ENCODE assay signal across 12 cellular contexts in the genomic region with DNA sequence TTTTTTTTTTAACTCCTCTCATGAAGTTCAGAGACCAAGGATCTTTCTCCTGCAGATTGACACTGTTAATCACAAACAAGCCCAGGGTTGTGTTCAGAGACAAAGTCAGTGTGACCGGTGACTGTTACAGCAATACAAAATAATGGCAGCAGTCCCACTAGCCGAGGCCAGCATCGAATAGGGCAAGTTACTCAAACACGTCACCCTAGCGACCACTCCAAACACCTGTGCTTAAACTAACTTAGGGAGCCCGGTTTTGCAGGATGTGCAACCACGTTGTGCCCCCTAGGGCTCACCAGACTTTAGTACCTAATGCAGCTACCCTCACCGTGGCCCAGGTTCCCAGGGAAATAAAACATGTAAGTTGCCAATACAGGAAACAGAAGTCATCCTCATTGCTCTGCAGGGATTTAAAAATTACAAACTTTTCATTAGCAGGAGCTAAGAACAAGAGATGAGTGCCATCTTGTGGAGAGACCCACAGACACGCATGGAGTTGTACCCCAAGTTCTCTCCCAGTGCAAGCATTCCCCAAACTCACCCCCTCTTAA. TPM values are rescaled to one million over a fixed set of nuclear protein-coding genes. Genes with fewer than 3 reads are reported as not detected.
DNase-seq lines count a peak whose midpoint lies in the region; ATAC-seq and TF ChIP-seq lines count a peak whose summit lies in the region.
"Had no signal": no experiment of that assay in that cellular context is flagged by ENCODE, and none has a peak within 500 bp of the region (broad histone marks: within the 10 kb centered on the region; RNA-seq: fewer than 3 reads in every experiment).

No MANE protein-coding gene starts in this region.

- ATAC-seq in Right ventricle myocardium inferior, result peak; percentile 3
- ATAC-seq in left lobe of liver, result peak; percentile 82
- ATAC-seq in HG02588 (IDR thresholded peaks at IDR 0.05; ENCODE audit: unreplicated experiment), result no peak

- H3K4me3 ChIP-seq in vagina, result no peak overlapping the region

- POLR2A ChIA-PET in MCF 10A (lab: Yijun Ruan, JAX), result interaction anchor here (0.5 kb wide), 2 partner anchors 62 to 848 kb away, joined by 3 read pairs; no protein-coding TSS in a partner anchor
- POLR2A ChIA-PET in RWPE1 (lab: Yijun Ruan, JAX; ENCODE audit: low non-redundant PET), result no interaction called here

- CTCF ChIA-PET in MCF 10A (lab: Yijun Ruan, JAX) (interaction anchor here (0.6 to 3.7 kb wide), 12 partner anchors 10 to 155 kb away, joined by 3 to 21 read pairs (median 3); no protein-coding TSS in a partner anchor), RWPE1 (lab: Yijun Ruan, JAX) (interaction anchor here (0.6 to 1.7 kb wide), 7 partner anchors 8 to 447 kb away, joined by 3 to 11 read pairs (median 4); no protein-coding TSS in a partner anchor)

- no peaks in the 10 kb centered on the region for H3K27me3 ChIP-seq in vagina

- H3K9me3 ChIP-seq in vagina, result no peaks in the 10 kb centered on the region

- TF ChIP-seq CTCF in MCF 10A (IDR thresholded peaks at IDR 0.05; ENCODE audit: unreplicated experiment) (peak; percentile 20), vagina (IDR thresholded peaks at IDR 0.05) (peak in 1 of 3 experiments; percentile 40), RWPE1 (conservative IDR thresholded peaks at IDR 0.05; ENCODE audit: low read depth) (no peak; the same call in 1 of the 2 replicates)

- no peaks in the 10 kb centered on the region for H3K36me3 Mint-ChIP-seq in MCF 10A (ENCODE audit: insufficient read depth, unreplicated experiment)
- H3K36me3 Mint-ChIP-seq: CD4-positive, alpha-beta memory T cell; mesothelial cell of epicardium had no signal

- no TSS peak for BruUV-seq in MCF 10A (replicated peaks; lab: Mats Ljungman, UMichigan)

- DNase-seq in Right ventricle myocardium inferior (ENCODE audit: missing footprints), result no peak
- DNase-seq in cardiac septum (ENCODE audit: low spot score), result no peak
- no peak for DNase-seq in MCF 10A (ENCODE audit: unreplicated experiment)
- peak; percentile 84 for DNase-seq in left lobe of liver (ENCODE audit: low spot score)
- DNase-seq in vagina (ENCODE audit: extremely low spot score in 2 of 2), result no peak
- no peak for DNase-seq in NCI-H2171 (lab: John Stamatoyannopoulos, UW)
- no peak for DNase-seq in RWPE1 (ENCODE audit: low spot score)
- DNase-seq: activated gamma-delta T cell treated with Interleukin-2 at 50 U/mL for 16 hours had no signal

- H3K9me3 Mint-ChIP-seq in MCF 10A (ENCODE audit: unreplicated experiment), result no peaks in the 10 kb centered on the region
- H3K9me3 Mint-ChIP-seq: CD4-positive, alpha-beta memory T cell; mesothelial cell of epicardium; stimulated activated naive CD8-positive, alpha-beta T cell treated with anti-CD3 and anti-CD28 coated beads, Interleukin-15, Interleukin-2, amounts not matched to agents 100 ng/mL and 50 ng/mL, for 24 hours had no signal

- H3K27me3 Mint-ChIP-seq in MCF 10A (ENCODE audit: insufficient read depth, unreplicated experiment), result no peaks in the 10 kb centered on the region
- H3K27me3 Mint-ChIP-seq: CD4-positive, alpha-beta memory T cell; stimulated activated naive CD8-positive, alpha-beta T cell treated with anti-CD3 and anti-CD28 coated beads, Interleukin-15, Interleukin-2, amounts not matched to agents 100 ng/mL and 50 ng/mL, for 24 hours had no signal

- no peak overlapping the region for H3K4me3 Mint-ChIP-seq in MCF 10A (ENCODE audit: unreplicated experiment)
- H3K4me3 Mint-ChIP-seq: CD4-positive, alpha-beta memory T cell; mesothelial cell of epicardium; stimulated activated naive CD8-positive, alpha-beta T cell treated with anti-CD3 and anti-CD28 coated beads, Interleukin-15, Interleukin-2, amounts not matched to agents 100 ng/mL and 50 ng/mL, for 24 hours had no signal

- no peaks in the 10 kb centered on the region for H3K36me3 ChIP-seq in vagina

- H3K4me1 ChIP-seq in vagina, result peaks cover 34% of the 10 kb centered on the region

- H3K4me1 Mint-ChIP-seq in MCF 10A (ENCODE audit: insufficient read depth, unreplicated experiment), result peaks cover 10% of the 10 kb centered on the region

- intact Hi-C loops in Right ventricle myocardium inferior (cut with DNase I) (loop anchor here (1.0 kb wide), 2 partner anchors 46 to 145 kb away; no protein-coding TSS in a partner anchor), cardiac septum (cut with DNase I) (loop anchor here (5.0 to 10.0 kb wide), 2 partner anchors 45 to 602 kb away; no protein-coding TSS in a partner anchor), MCF 10A (cut with micrococcal nuclease) (loop anchor here (1.0 kb wide), 2 partner anchors 139 to 144 kb away; no protein-coding TSS in a partner anchor), vagina (cut with DNase I) (loop anchor here (10.0 kb wide), 1 partner anchor 142 kb away; no protein-coding TSS in a partner anchor)

- H3K27ac ChIP-seq in vagina (peak overlapping the region; percentile 44), RWPE1 (no peak overlapping the region)

- no peak overlapping the region for H3K27ac Mint-ChIP-seq in MCF 10A (ENCODE audit: low read depth, unreplicated experiment)
- H3K27ac Mint-ChIP-seq: mesothelial cell of epicardium; stimulated activated naive CD8-positive, alpha-beta T cell treated with anti-CD3 and anti-CD28 coated beads, Interleukin-15, Interleukin-2, amounts not matched to agents 100 ng/mL and 50 ng/mL, for 24 hours had no signal

- no peak for TF ChIP-seq POLR2A in vagina (IDR thresholded peaks at IDR 0.05)

RNA-seq across cellular contexts. Expression of gene FAM50B, which starts 38.1 kb away (rescaled TPM):
- total RNA-seq in Right ventricle myocardium inferior (26.5 TPM), cardiac septum (18.2 TPM), MCF 10A (2022) (4.0 and 4.3 TPM in 2 replicates), left lobe of liver (7.3 TPM), vagina (4.9 TPM)
